ENCODE assay signal across 1 cellular context in the genomic region with DNA sequence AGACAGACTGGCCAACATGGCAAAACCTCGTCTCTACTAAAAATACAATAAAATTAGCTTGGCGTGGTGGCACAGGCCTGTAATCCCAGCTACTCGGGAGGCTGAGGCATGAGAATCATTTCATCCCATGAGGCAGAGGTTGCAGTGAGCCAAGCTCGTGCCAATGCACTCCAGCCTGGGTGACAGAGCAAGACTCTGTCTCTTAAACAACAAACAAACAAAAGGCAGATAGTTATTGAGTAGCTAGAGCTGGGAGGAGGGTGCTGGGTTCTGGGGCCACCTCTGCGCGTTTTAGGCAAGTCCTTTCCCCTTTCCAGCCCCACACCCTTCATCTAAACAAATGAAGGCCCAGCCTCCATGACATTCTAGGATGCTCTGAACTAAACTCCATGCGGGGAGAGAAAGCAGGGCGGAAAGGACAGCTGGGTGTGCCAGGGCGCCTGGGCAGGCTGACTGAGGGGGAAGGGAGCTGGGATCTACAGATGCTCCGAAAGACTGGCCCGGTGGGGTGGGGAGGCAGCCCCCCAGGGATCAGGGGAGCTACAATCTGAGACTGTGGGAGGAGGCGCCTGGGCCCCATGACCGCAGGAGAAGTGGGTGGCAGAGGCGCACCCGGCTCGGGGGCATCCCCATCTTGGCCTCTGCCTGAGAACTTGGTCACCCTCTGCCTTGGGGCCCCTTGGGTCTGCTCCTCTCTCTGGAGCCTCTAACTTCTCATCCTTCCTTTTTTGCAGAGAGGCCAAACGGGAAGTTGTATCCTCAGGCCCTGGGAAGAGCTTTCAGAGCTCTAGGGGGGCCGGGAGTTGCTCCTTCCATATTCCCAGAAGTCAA.
TF ChIP-seq lines count a peak whose summit lies in the region.

No MANE protein-coding gene starts in this region.

TF ChIP-seq in HepG2, 621 proteins besides CTCF, POLR2A, EP300 and RAD21:
- TF ChIP-seq KDM6A (CRISPR knock-in tag; IDR thresholded peaks at IDR 0.05; ENCODE audit: low read depth): no peak
- TF ChIP-seq HNRNPL (IDR thresholded peaks at IDR 0.05; ENCODE audit: low read depth, low read length): 0 out of 2 replicates have a peak, but pooled peaks have one; percentile 23
- TF ChIP-seq ZNF670 (CRISPR knock-in tag; IDR thresholded peaks at IDR 0.05; ENCODE audit: borderline replicate concordance): no peak
- TF ChIP-seq ZSCAN31 (CRISPR knock-in tag; IDR thresholded peaks at IDR 0.05; ENCODE audit: low read depth): 0 out of 2 replicates have a peak, but pooled peaks have one; percentile 22
- TF ChIP-seq HIC2 (CRISPR knock-in tag; IDR thresholded peaks at IDR 0.05; ENCODE audit: low read depth): peak; percentile 38; the same call in 1 of the 2 replicates
- TF ChIP-seq ZFX (CRISPR knock-in tag; IDR thresholded peaks at IDR 0.05; ENCODE audit: low read depth): 0 out of 2 replicates have a peak, but pooled peaks have one; percentile 5
